ENCODE assay signal across 16 cellular contexts in the genomic region with DNA sequence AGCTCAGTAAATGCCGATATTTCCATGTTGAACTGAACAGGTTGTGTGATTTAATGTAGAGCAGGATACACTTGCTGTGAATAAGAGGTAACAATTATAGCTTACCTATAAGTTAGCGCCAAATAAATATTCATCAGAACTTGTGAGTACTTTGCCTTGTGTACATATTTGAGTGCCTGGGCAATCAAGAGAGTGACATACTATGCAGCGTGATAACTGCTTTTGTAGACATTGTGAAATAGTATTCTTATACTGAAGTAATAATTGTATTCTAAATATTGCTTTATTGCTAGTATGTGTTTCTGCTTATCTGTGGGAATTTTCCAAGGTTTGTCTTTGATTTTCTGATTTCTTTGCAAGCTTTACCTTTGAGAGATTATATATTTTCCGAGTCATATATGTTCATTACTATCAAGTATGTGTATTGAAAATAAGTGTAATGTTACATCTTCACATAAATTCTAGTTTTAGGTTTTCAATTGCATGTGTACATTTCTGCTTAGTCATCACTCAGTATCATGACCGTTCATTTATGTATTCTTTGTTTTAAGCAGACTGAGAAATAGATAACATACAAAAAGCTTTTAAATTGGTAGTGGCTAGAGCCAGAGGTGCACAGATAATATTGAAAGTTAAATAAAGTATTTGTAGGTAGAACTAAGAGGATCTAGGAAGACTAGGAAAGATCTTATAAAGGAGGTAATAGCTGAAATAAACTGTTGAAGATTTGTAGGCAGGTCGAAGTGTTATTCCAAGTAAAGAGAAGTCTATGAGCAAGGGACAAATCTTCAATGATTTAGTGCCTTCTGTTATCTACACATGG. TPM values are rescaled to one million over a fixed set of nuclear protein-coding genes. Genes with fewer than 3 reads are reported as not detected.
DNase-seq lines count a peak whose midpoint lies in the region; ATAC-seq and TF ChIP-seq lines count a peak whose summit lies in the region.
"Had no signal": no experiment of that assay in that cellular context is flagged by ENCODE, and none has a peak within 500 bp of the region (broad histone marks: within the 10 kb centered on the region; RNA-seq: fewer than 3 reads in every experiment).

No MANE protein-coding gene starts in this region.

- H3K27ac Mint-ChIP-seq in endodermal cell: peak overlapping the region; percentile 52
- peak overlapping the region in 5 of 6 donors; percentile 13 to 65 (median 44) for H3K27ac Mint-ChIP-seq in naive B cell
- H3K27ac Mint-ChIP-seq in T-cell: no peak overlapping the region
- H3K27ac Mint-ChIP-seq: nephron progenitor cell had no signal

- DNase-seq in Caki2 (ENCODE audit: low read depth) (peak; percentile 28), PC-3 (peak; percentile 50), endodermal cell (no peak), naive B cell (no peak), Peyer's patch (no peak), T-cell (no peak), BE2C (no peak)
- DNase-seq: cortex of kidney, KG1, NCI-H526 treated with DMSO at 0.1 percent for 48 hours, nephron progenitor cell had no signal

- ATAC-seq in PC-3 (peak; percentile 65), naive B cell (ENCODE audit: low read depth in 2 of 2) (no peak), T-cell (replicated peaks in 1 of 4) (no peak), esophagus mucosa (no peak)
- ATAC-seq: gastroesophageal sphincter, Right ventricle myocardium inferior, sciatic nerve had no signal

- 92 to 93% methylated on average over 4 to 5 of the region's 6 CpGs for WGBS in endodermal cell (ENCODE audit: insufficient coverage in 1 of 2, insufficient read length in 1 of 2), 2 experiments

- peaks cover 6% of the 10 kb centered on the region for H3K36me3 Mint-ChIP-seq in endodermal cell (ENCODE audit: low read depth)
- peaks cover 0 to 11% of the 10 kb centered on the region in 2 donors for H3K36me3 Mint-ChIP-seq in naive B cell
- peaks cover 12% of the 10 kb centered on the region for H3K36me3 Mint-ChIP-seq in T-cell

- no peaks in the 10 kb centered on the region for H3K27me3 Mint-ChIP-seq in endodermal cell (ENCODE audit: insufficient read depth)
- no peaks in the 10 kb centered on the region for H3K27me3 Mint-ChIP-seq in naive B cell
- H3K27me3 Mint-ChIP-seq in T-cell: no peaks in the 10 kb centered on the region

- no peaks in the 10 kb centered on the region for H3F3A ChIP-seq in PC-3 (ENCODE audit: low read length, unreplicated experiment)

- H3K9me3 Mint-ChIP-seq in endodermal cell (peaks cover 2% of the 10 kb centered on the region), naive B cell (peaks cover 0 to 1% (median 0%) of the 10 kb centered on the region in 7 donors), T-cell (no peaks in the 10 kb centered on the region)

- H2AFZ ChIP-seq in PC-3 (ENCODE audit: low read length): no peak overlapping the region

- no peaks in the 10 kb centered on the region for H3K27me3 ChIP-seq in PC-3 (ENCODE audit: low read length)
- no peaks in the 10 kb centered on the region for H3K27me3 ChIP-seq in endodermal cell (ENCODE audit: control insufficient read depth, insufficient read depth, low read length, poor library complexity, severe bottlenecking)
- H3K27me3 ChIP-seq in Peyer's patch: no peaks in the 10 kb centered on the region
- no peaks in the 10 kb centered on the region for H3K27me3 ChIP-seq in BE2C
- H3K27me3 ChIP-seq: BLaER1 treated with 17β-estradiol and CSF1 and Interleukin-3, amounts not matched to agents 10 nM and 100 nM; gastroesophageal sphincter had no signal

- BruUV-seq in PC-3 (replicated peaks; lab: Mats Ljungman, UMichigan): no TSS peak

- H3K9ac ChIP-seq in PC-3 (ENCODE audit: low read length): no peak overlapping the region
- H3K9ac ChIP-seq in endodermal cell (ENCODE audit: extremely low read depth, low read length, poor library complexity, severe bottlenecking): no peak overlapping the region
- H3K9ac ChIP-seq: BLaER1 treated with 17β-estradiol and CSF1 and Interleukin-3, amounts not matched to agents 10 nM and 100 nM had no signal

- H3K4me1 ChIP-seq in PC-3 (ENCODE audit: insufficient read depth, low read length): peaks cover 33% of the 10 kb centered on the region
- no peaks in the 10 kb centered on the region for H3K4me1 ChIP-seq in endodermal cell (ENCODE audit: control insufficient read depth, insufficient read depth, low read length)
- H3K4me1 ChIP-seq in Peyer's patch: peaks cover 0 to 29% (median 5%) of the 10 kb centered on the region in 4 donors
- H3K4me1 ChIP-seq in BE2C: peaks cover 4% of the 10 kb centered on the region

- H3K27ac ChIP-seq in PC-3 (ENCODE audit: low read length) (peak overlapping the region; percentile 13), endodermal cell (ENCODE audit: low read depth, low read length) (no peak overlapping the region), Peyer's patch (peak overlapping the region in 1 of 4 donors; percentile 21)
- H3K27ac ChIP-seq: gastroesophageal sphincter had no signal

- no peaks in the 10 kb centered on the region for H3K9me2 ChIP-seq in PC-3 (replicated peaks; ENCODE audit: low read length)

- H4K20me1 ChIP-seq in PC-3 (ENCODE audit: low read length): peaks cover 45% of the 10 kb centered on the region

- no peak for TF ChIP-seq POLR2A in Peyer's patch (IDR thresholded peaks at IDR 0.05)

- H3K4me2 ChIP-seq in PC-3 (ENCODE audit: low read length): peak overlapping the region; percentile 62
- H3K4me2 ChIP-seq: BLaER1 treated with 17β-estradiol and CSF1 and Interleukin-3, amounts not matched to agents 10 nM and 100 nM had no signal

- in situ Hi-C loops in Caki2 (cut with HindIII; ENCODE audit: low pct_unique_long_range_greater_than_20kb, low sequenced_read_pairs): no loop called here

- intact Hi-C loops in PC-3 (cut with micrococcal nuclease): no loop called here

- no peak for TF ChIP-seq CTCF in PC-3 (conservative IDR thresholded peaks at IDR 0.05; ENCODE audit: low read depth, low read length)
- no peak for TF ChIP-seq CTCF in endodermal cell (conservative IDR thresholded peaks at IDR 0.05)
- TF ChIP-seq CTCF in Peyer's patch (IDR thresholded peaks at IDR 0.05): no peak
- no peak for TF ChIP-seq CTCF in BE2C (IDR thresholded peaks at IDR 0.05; ENCODE audit: low read depth, low read length)

- POLR2A ChIA-PET in PC-3 (lab: Charles Lee; ENCODE audit: unreplicated experiment) (interaction anchor here (0.5 to 0.6 kb wide), 2 partner anchors 13 to 267 kb away, joined by 3 read pairs; no protein-coding TSS in a partner anchor), T-cell (lab: Charles Lee) (interaction anchor here in 1 of 2 donors (1.1 kb wide), 1 partner anchor 35 kb away, joined by 4 read pairs; no protein-coding TSS in a partner anchor)

- CTCF ChIA-PET in PC-3 (lab: Charles Lee): interaction anchor here (0.6 kb wide), 1 partner anchor 67 kb away, joined by 5 read pairs; no protein-coding TSS in a partner anchor
- CTCF ChIA-PET in T-cell (lab: Charles Lee): no interaction called here

- peaks cover 99% of the 10 kb centered on the region for H3K79me2 ChIP-seq in PC-3 (ENCODE audit: low read length)

- H3K4me1 Mint-ChIP-seq in endodermal cell: peaks cover 25% of the 10 kb centered on the region
- H3K4me1 Mint-ChIP-seq in naive B cell: peaks cover 46 to 82% (median 75%) of the 10 kb centered on the region in 3 donors
- H3K4me1 Mint-ChIP-seq in T-cell: peaks cover 78 to 88% (median 80%) of the 10 kb centered on the region in 3 donors

- H3K36me3 ChIP-seq in PC-3 (ENCODE audit: low read depth, low read length) (no peaks in the 10 kb centered on the region), endodermal cell (ENCODE audit: control insufficient read depth, insufficient read depth, low read length) (no peaks in the 10 kb centered on the region), Peyer's patch (no peaks in the 10 kb centered on the region), BE2C (no peaks in the 10 kb centered on the region)
- H3K36me3 ChIP-seq: gastroesophageal sphincter had no signal

- no peaks in the 10 kb centered on the region for H3K9me3 ChIP-seq in PC-3 (ENCODE audit: low read length)
- H3K9me3 ChIP-seq in endodermal cell (ENCODE audit: control insufficient read depth, low read length): no peaks in the 10 kb centered on the region
- no peaks in the 10 kb centered on the region for H3K9me3 ChIP-seq in Peyer's patch
- H3K9me3 ChIP-seq in BE2C: no peaks in the 10 kb centered on the region
- H3K9me3 ChIP-seq: gastroesophageal sphincter had no signal

- H3K4me3 ChIP-seq in PC-3 (ENCODE audit: low read length) (peak overlapping the region; percentile 11; the same call in 1 of the 2 replicates), endodermal cell (ENCODE audit: low read length) (no peak overlapping the region), Peyer's patch (no peak overlapping the region), BE2C (ENCODE audit: low read depth, low read length) (no peak overlapping the region)
- H3K4me3 ChIP-seq: BLaER1 treated with 17β-estradiol and CSF1 and Interleukin-3, amounts not matched to agents 10 nM and 100 nM; gastroesophageal sphincter had no signal

- no peak overlapping the region for H3K4me3 Mint-ChIP-seq in endodermal cell
- peak overlapping the region in 1 of 8 donors; percentile 61 for H3K4me3 Mint-ChIP-seq in naive B cell
- H3K4me3 Mint-ChIP-seq in T-cell: peak overlapping the region in 1 of 3 donors; percentile 58
- H3K4me3 Mint-ChIP-seq: nephron progenitor cell had no signal

RNA-seq across cellular contexts. Expression of a gene that starts 19.5 kb away (rescaled TPM):
- total RNA-seq in Caki2 (2014; rRNA removed; shearing (Covaris generic); ENCODE audit: low replicate concordance): 15.8 and 26.8 TPM in 2 replicates
- total RNA-seq in PC-3 (2014; rRNA removed) (28.3 and 54.4 TPM in 2 replicates), endodermal cell (10 to 100 TPM; 31.4 to 34.9 TPM), Peyer's patch (10 to 100 TPM; 33.5 to 85.8 (median 53.2) TPM), T-cell (10 to 100 TPM; 59.8 to 74.2 (median 61.9) TPM), esophagus mucosa (28.4 TPM)
- 23.5 TPM for polyA plus RNA-seq in endodermal cell (2013, experiment 1 of 2)
- 23.4 TPM for polyA plus RNA-seq in endodermal cell (2013, experiment 2 of 2)
- polyA plus RNA-seq in naive B cell (ENCODE audit: low read depth in 6 of 6): 10 to 100 TPM in 5 of 6 donors, 1 to 10 TPM in 1; 9.7 to 19.7 (median 13.3) TPM
- polyA plus RNA-seq in BE2C (2012; ENCODE audit: insufficient read depth, insufficient read length, low read depth): 4.5 TPM

Comparison
In these comparisons a context has a peak if more than half of its experiments do, and no peak if none do; other contexts are left out.
1. DNase-seq: peak in Caki2 (single experiment) and PC-3 (single experiment); none in endodermal cell (single experiment), naive B cell (single experiment), Peyer's patch (0 of 3), T-cell (0 of 34) and BE2C (single experiment).
2. H3K27ac Mint-ChIP-seq: peak in endodermal cell (single experiment) and naive B cell (5 of 6); none in T-cell (0 of 2).